In the genomic region with DNA sequence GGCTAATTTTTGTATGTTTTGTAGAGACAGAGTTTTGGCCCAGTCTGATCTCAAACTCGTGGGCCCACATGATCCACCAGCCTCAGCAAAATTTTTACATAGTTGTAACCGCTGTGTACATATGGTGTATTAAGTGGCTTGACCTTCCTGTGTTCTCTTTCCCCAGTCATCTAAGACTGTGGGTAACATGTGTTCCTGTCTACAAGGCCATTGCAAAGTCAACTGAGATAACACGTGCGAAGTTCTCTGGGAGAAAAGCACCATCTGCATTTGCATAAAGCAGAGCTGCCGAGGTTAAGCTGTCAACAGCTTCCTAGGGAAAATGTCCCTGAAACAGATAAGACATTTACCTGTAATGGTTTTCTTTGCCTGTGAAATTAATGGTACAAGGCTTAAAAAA, we compare ENCODE assay signal across 2 cellular contexts.
TF ChIP-seq lines count a peak whose summit lies in the region.

No MANE protein-coding gene starts in this region.

TF ChIP-seq in SK-N-SH, 30 proteins besides CTCF, POLR2A, EP300 and RAD21 (continued from another document):
- no peak for TF ChIP-seq REST (IDR thresholded peaks at IDR 0.05; ENCODE audit: low read depth, low read length)
- no peak for TF ChIP-seq GATA2 (CRISPR knock-in tag; IDR thresholded peaks at IDR 0.05)
- no peak for TF ChIP-seq RXRA (IDR thresholded peaks at IDR 0.05; ENCODE audit: borderline replicate concordance, low read depth)

TF ChIP-seq in SK-N-SH treated with all-trans-retinoic acid at 6 μM for 48 hours, 23 proteins besides CTCF, POLR2A, EP300 and RAD21 (continued from another document):
- TF ChIP-seq, protein P1, sequence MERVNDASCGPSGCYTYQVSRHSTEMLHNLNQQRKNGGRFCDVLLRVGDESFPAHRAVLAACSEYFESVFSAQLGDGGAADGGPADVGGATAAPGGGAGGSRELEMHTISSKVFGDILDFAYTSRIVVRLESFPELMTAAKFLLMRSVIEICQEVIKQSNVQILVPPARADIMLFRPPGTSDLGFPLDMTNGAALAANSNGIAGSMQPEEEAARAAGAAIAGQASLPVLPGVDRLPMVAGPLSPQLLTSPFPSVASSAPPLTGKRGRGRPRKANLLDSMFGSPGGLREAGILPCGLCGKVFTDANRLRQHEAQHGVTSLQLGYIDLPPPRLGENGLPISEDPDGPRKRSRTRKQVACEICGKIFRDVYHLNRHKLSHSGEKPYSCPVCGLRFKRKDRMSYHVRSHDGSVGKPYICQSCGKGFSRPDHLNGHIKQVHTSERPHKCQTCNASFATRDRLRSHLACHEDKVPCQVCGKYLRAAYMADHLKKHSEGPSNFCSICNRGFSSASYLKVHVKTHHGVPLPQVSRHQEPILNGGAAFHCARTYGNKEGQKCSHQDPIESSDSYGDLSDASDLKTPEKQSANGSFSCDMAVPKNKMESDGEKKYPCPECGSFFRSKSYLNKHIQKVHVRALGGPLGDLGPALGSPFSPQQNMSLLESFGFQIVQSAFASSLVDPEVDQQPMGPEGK (CRISPR knock-in tag; IDR thresholded peaks at IDR 0.05; ENCODE audit: borderline replicate concordance): no peak
TF ChIP-seq in SK-N-SH treated with all-trans-retinoic acid at 6 μM for 48 hours: peak in this region for 0.
